8 cellular contexts compared by ENCODE assay signal in the genomic region with DNA sequence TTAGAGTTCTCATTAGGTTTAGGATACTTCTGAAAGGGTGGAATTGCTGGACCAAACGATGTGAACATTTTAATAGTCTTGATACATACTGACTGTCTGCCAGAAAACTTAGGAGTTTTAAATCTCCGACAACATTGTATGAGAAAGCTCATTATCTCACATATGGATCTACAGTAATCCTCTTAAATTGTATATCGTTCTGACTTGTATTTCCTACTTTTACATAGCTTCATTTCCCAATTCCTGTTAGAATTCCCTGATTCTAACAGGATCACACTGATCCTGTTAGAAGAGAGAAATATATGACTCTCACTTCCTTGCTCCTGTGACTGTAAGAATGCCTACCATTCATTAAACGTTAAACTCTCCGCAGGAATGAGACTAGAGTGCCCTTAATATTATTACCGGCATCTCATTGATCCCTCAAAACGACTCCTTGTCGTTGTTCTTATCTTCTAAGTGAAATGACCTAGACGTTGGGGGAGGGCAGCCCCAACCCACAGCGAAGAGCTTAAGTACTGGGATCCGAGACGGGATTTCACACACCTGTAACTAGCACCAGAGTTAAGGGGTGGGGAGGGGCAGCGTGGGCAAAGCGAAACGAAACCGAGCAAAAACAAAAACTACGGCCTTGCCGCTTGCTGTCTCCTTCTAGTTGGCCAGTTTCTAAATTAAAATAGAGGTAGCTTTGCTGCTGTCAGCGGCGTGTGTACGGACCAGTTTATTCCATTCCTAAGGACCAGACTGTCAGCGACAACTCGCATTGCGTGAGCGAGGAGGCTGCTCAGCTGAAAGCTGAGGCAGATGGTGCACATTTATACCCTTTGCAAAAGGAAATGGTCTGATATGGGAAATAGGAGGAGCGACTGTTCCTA. TPM values are rescaled to one million over a fixed set of nuclear protein-coding genes. Genes with fewer than 3 reads are reported as not detected.
DNase-seq lines count a peak whose midpoint lies in the region; ATAC-seq, FAIRE-seq and TF ChIP-seq lines count a peak whose summit lies in the region.

No MANE protein-coding gene starts in this region.

- peak; percentile 16 for DNase-seq in NK-92 treated with Interleukin-12 subunit alpha and Interleukin-12 subunit beta, amount 100 ng/mL, for 24 hours (lab: John Stamatoyannopoulos, UW)
- DNase-seq in NK-92 (lab: John Stamatoyannopoulos, UW; ENCODE audit: unreplicated experiment) (no peak), glutamatergic neuron (no peak), pancreas (peak; percentile 48 to 76 (median 64)), foreskin melanocyte (no peak)
- DNase-seq in activated T-cell treated with anti-CD3 and anti-CD28 coated beads, Interleukin-2, amount 50 U/mL, for 24 hours = no peak

- H3K27me3 ChIP-seq in HUES48 (ENCODE audit: control insufficient read depth, insufficient read depth, low read length) (peaks cover 10% of the 10 kb centered on the region), pancreas (no peaks in the 10 kb centered on the region)

- peaks cover 34% of the 10 kb centered on the region for H3K4me1 Mint-ChIP-seq in activated T-cell treated with anti-CD3 and anti-CD28 coated beads, Interleukin-2, amount 50 U/mL, for 24 hours (ENCODE audit: low read depth)
- peaks cover 5% of the 10 kb centered on the region for H3K4me1 Mint-ChIP-seq in glutamatergic neuron (ENCODE audit: low read depth, unreplicated experiment)

- WGBS in pancreas, 2 donors = 1% methylated on average over 26 of the region's 26 CpGs

- H3K4me3 ChIP-seq in HUES48 (ENCODE audit: low read depth, low read length) (peak overlapping the region; percentile 73), pancreas (peak overlapping the region; percentile 54 to 67 (median 65))

- peak; percentile 28 for ATAC-seq in GM21619 (IDR thresholded peaks at IDR 0.05; ENCODE audit: unreplicated experiment)
- peak; percentile 55 to 79 (median 70) for ATAC-seq in pancreas

- no peaks in the 10 kb centered on the region for H3K9me3 Mint-ChIP-seq in activated T-cell treated with anti-CD3 and anti-CD28 coated beads, Interleukin-2, amount 50 U/mL, for 24 hours
- peaks cover 2% of the 10 kb centered on the region for H3K9me3 Mint-ChIP-seq in glutamatergic neuron (ENCODE audit: unreplicated experiment)

- FAIRE-seq in pancreas (lab: Jason Lieb, UNC) = no peak

- intact Hi-C loops in pancreas (cut with DNase I) = no loop called here

- H3K27ac ChIP-seq in HUES48 (ENCODE audit: low read depth, low read length) = peak overlapping the region; percentile 95
- H3K27ac ChIP-seq in pancreas = peak overlapping the region; percentile 96 to 99 (median 98)

- TF ChIP-seq CTCF in glutamatergic neuron (IDR thresholded peaks at IDR 0.05; ENCODE audit: partially characterized antibody, unreplicated experiment) (no peak), pancreas (IDR thresholded peaks at IDR 0.05) (no peak)

- H3K36me3 ChIP-seq in HUES48 (ENCODE audit: control insufficient read depth, insufficient read depth, low read length) (peaks cover 5% of the 10 kb centered on the region), pancreas (no peaks in the 10 kb centered on the region)

- H3K27me3 Mint-ChIP-seq in activated T-cell treated with anti-CD3 and anti-CD28 coated beads, Interleukin-2, amount 50 U/mL, for 24 hours = no peaks in the 10 kb centered on the region
- peaks cover 2% of the 10 kb centered on the region for H3K27me3 Mint-ChIP-seq in glutamatergic neuron (ENCODE audit: unreplicated experiment)

- H3K9ac ChIP-seq in HUES48 (ENCODE audit: low read depth, low read length) = peak overlapping the region; percentile 91; the same call in 1 of the 2 replicates

- H3K9me3 ChIP-seq in HUES48 (ENCODE audit: control insufficient read depth, insufficient read depth, low read length) (no peaks in the 10 kb centered on the region), pancreas (no peaks in the 10 kb centered on the region)

- peak overlapping the region; percentile 96 for H3K27ac Mint-ChIP-seq in activated T-cell treated with anti-CD3 and anti-CD28 coated beads, Interleukin-2, amount 50 U/mL, for 24 hours
- H3K27ac Mint-ChIP-seq in glutamatergic neuron (ENCODE audit: unreplicated experiment) = peak overlapping the region; percentile 77

- peaks cover 27% of the 10 kb centered on the region for H3K36me3 Mint-ChIP-seq in activated T-cell treated with anti-CD3 and anti-CD28 coated beads, Interleukin-2, amount 50 U/mL, for 24 hours (ENCODE audit: low read depth)
- no peaks in the 10 kb centered on the region for H3K36me3 Mint-ChIP-seq in glutamatergic neuron (ENCODE audit: unreplicated experiment)

- H3K4me3 Mint-ChIP-seq in activated T-cell treated with anti-CD3 and anti-CD28 coated beads, Interleukin-2, amount 50 U/mL, for 24 hours = peak overlapping the region; percentile 90
- peak overlapping the region; percentile 99 for H3K4me3 Mint-ChIP-seq in glutamatergic neuron (ENCODE audit: unreplicated experiment)

- peaks cover 18% of the 10 kb centered on the region for H3K4me1 ChIP-seq in HUES48 (ENCODE audit: control insufficient read depth, insufficient read depth, low read length)
- peaks cover 0 to 15% (median 12%) of the 10 kb centered on the region in 3 donors for H3K4me1 ChIP-seq in pancreas

RNA-seq across cellular contexts. Expression of a gene that starts 0.7 kb away (rescaled TPM):
- total RNA-seq in glutamatergic neuron (ENCODE audit: unreplicated experiment) (19.4 TPM), pancreas (10 to 100 TPM; 12.8 to 29.6 (median 19.8) TPM)
- 10 to 100 TPM in 1 of 2 donors, 1 to 10 TPM in 1; 4.4 to 10.8 TPM for polyA plus RNA-seq in pancreas

Comparison
In these comparisons a context has a peak if more than half of its experiments do, and no peak if none do; other contexts are left out.
1. DNase-seq: peak in NK-92 treated with Interleukin-12 subunit alpha and Interleukin-12 subunit beta, amount 100 ng/mL, for 24 hours (single experiment) and pancreas (6 of 6); none in NK-92 (single experiment), activated T-cell treated with anti-CD3 and anti-CD28 coated beads, Interleukin-2, amount 50 U/mL, for 24 hours (single experiment), glutamatergic neuron (single experiment) and foreskin melanocyte (single experiment).